Comparison of ENCODE assay signal across 8 cellular contexts in the genomic region with DNA sequence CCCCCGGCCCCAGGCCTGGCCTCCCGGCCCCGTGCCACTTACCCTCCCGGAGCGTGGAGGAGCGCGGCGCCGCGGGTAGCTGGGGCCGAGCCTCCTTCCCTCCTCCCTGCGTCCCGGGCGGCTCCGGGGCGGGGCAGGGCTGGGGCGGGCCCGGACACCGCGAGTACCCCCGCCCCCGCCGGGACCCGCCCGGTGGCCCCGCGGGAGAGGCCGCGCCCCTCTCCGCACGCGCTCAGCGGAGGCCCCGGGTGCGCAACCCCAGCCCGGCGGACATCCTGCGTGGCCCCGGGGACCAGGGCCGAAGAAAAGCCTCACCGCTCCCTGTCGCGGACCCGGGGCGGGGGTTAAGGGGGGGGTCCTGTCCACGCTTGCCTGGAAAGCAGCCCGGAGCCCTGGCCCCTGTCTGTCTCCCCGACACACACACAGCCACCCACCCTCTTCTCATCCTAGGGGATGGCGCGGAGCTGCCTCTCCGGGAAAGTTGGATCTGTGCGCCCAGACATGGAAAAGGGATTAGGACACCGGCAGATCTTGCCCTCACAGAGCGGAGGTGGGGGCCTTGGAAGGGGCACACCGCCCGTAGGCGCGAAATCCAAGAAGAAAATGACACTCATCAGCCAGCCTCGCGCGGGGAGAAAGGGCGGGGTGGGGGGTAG. TPM values are rescaled to one million over a fixed set of nuclear protein-coding genes. Genes with fewer than 3 reads are reported as not detected.
DNase-seq lines count a peak whose midpoint lies in the region; ATAC-seq and TF ChIP-seq lines count a peak whose summit lies in the region.

A gene with protein sequence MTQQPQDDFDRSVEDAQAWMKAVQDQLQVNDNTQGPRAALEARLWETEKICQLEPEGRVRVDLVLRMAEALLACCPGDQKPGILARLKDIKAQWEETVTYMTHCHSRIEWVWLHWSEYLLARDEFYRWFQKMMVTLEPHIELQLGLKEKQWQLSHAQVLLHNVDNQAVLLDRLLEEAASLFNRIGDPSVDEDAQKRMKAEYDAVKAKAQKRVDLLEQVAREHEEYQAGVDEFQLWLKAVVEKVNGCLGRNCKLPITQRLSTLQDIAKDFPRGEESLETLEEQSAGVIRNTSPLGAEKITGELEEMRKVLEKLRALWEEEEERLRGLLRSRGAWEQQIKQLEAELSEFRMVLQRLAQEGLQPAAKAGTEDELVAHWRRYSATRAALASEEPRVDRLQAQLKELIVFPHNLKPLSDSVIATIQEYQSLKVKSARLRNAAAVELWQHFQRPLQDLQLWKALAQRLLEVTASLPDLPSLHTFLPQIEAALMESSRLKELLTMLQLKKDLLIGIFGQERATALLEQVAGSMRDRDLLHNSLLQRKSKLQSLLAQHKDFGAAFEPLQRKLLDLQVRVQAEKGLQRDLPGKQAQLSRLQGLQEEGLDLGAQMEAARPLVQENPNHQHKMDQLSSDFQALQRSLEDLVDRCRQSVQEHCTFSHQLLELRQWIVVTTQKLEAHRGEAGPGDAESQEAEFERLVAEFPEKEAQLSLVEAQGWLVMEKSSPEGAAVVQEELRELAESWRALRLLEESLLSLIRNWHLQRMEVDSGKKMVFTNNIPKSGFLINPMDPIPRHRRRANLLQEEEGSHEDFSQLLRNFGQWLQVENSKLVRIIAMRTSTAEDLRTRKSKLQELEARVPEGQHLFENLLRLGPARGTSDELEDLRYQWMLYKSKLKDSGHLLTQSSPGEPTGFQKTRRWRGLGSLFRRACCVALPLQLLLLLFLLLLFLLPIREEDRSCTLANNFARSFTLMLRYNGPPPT (minus strand): TSS at position 97 of the 656 bp plus-strand sequence. CDS start 40,829 bp downstream, outside the sequence.

- H3K79me1 ChIP-seq in mesenchymal stem cell (replicated peaks; ENCODE audit: low read length, poor library complexity, severe bottlenecking) = peaks cover 2% of the 10 kb centered on the region

- H3K4me1 ChIP-seq in mesenchymal stem cell (ENCODE audit: control insufficient read depth, insufficient read depth, low read depth, low read length) = peaks cover 25% of the 10 kb centered on the region
- peaks cover 56% of the 10 kb centered on the region for H3K4me1 ChIP-seq in testis

- H3K9me3 ChIP-seq in mesenchymal stem cell (ENCODE audit: control insufficient read depth, low read length) (no peaks in the 10 kb centered on the region), testis (no peaks in the 10 kb centered on the region)

- H2BK120ac ChIP-seq in mesenchymal stem cell (ENCODE audit: low read depth, low read length) = peak within 1 kb of the TSS; percentile 71

- H3K27me3 ChIP-seq in mesenchymal stem cell (ENCODE audit: control insufficient read depth in 1 of 2, insufficient read depth in 1 of 2, low read length in 2 of 2) (no peaks in the 10 kb centered on the region), testis (no peaks in the 10 kb centered on the region)

- H4K91ac ChIP-seq in mesenchymal stem cell (ENCODE audit: low read length) = peak within 1 kb of the TSS; percentile 20

- TF ChIP-seq POLR2A in testis (IDR thresholded peaks at IDR 0.05) = no peak

- DNase-seq in effector CD4-positive, alpha-beta T cell = peak; percentile 50
- DNase-seq in mesenchymal stem cell = no peak
- peak; percentile 56 for DNase-seq in testis
- no peak for DNase-seq in DMS79 (lab: John Stamatoyannopoulos, UW)

- H3K36me3 ChIP-seq in mesenchymal stem cell (ENCODE audit: control insufficient read depth in 1 of 2, insufficient read depth in 2 of 2, low read depth in 1 of 2, low read length in 2 of 2) (no peaks in the 10 kb centered on the region), testis (ENCODE audit: low read depth, missing control alignments) (no peaks in the 10 kb centered on the region)

- peak within 1 kb of the TSS in 1 of 2 experiments; percentile 31 for H3K23ac ChIP-seq in mesenchymal stem cell (ENCODE audit: low read length in 2 of 2)

- no peak within 1 kb of the TSS for H2AFZ ChIP-seq in mesenchymal stem cell (ENCODE audit: low read depth, low read length)

- H3K9ac ChIP-seq in mesenchymal stem cell (ENCODE audit: low read length) = peak within 1 kb of the TSS; percentile 87

- 17% methylated on average over 21 of the region's 62 CpGs for WGBS in mesenchymal stem cell
- WGBS in testis, 2 donors = 0% methylated on average over 11 to 31 of the region's 62 CpGs

- H4K8ac ChIP-seq in mesenchymal stem cell (ENCODE audit: low read length) = peak within 1 kb of the TSS; percentile 79

- peak within 1 kb of the TSS in 1 of 2 experiments; percentile 82 for H3K14ac ChIP-seq in mesenchymal stem cell (ENCODE audit: low read length in 2 of 2)

- H3K27ac ChIP-seq in C4-2B = peak within 1 kb of the TSS; percentile 43
- peak within 1 kb of the TSS; percentile 33 for H3K27ac ChIP-seq in mesenchymal stem cell (ENCODE audit: low read length, poor library complexity, severe bottlenecking)
- H3K27ac ChIP-seq in testis = peak within 1 kb of the TSS; percentile 72 to 79

- H2AK5ac ChIP-seq in mesenchymal stem cell (ENCODE audit: low read length, severe bottlenecking) = no peak within 1 kb of the TSS

- H3K4ac ChIP-seq in mesenchymal stem cell (ENCODE audit: low read depth in 1 of 2, low read length in 2 of 2) = peak within 1 kb of the TSS; percentile 73 to 95

- intact Hi-C loops in testis (cut with DNase I; ENCODE audit: low total_unique reads) = no loop called here

- H2BK5ac ChIP-seq in mesenchymal stem cell (ENCODE audit: low read depth, low read length, poor library complexity, severe bottlenecking) = peak within 1 kb of the TSS; percentile 24

- peak within 1 kb of the TSS; percentile 59 to 93 for H2BK12ac ChIP-seq in mesenchymal stem cell (ENCODE audit: low read length in 2 of 2)

- no peak for TF ChIP-seq CTCF in C4-2B (conservative IDR thresholded peaks at IDR 0.05)
- no peak for TF ChIP-seq CTCF in WI38 (IDR thresholded peaks at IDR 0.05; ENCODE audit: low read depth, low read length)
- TF ChIP-seq CTCF in testis (IDR thresholded peaks at IDR 0.05) = no peak

- H3K4me3 ChIP-seq in WI38 (ENCODE audit: low read depth, low read length) (peak within 1 kb of the TSS; percentile 78), mesenchymal stem cell (ENCODE audit: insufficient read depth in 1 of 2, low read depth in 1 of 2, low read length in 2 of 2) (peak within 1 kb of the TSS; percentile 53 to 85), testis (peak within 1 kb of the TSS; percentile 57 to 77)

- H3K18ac ChIP-seq in mesenchymal stem cell (ENCODE audit: low read depth in 1 of 2, low read length in 2 of 2) = peak within 1 kb of the TSS; percentile 87 to 88

- peak; percentile 43 for ATAC-seq in GM19397 (IDR thresholded peaks at IDR 0.05; ENCODE audit: unreplicated experiment)
- peak; percentile 43 for ATAC-seq in HG03460 (IDR thresholded peaks at IDR 0.05; ENCODE audit: unreplicated experiment)

- H3K4me2 ChIP-seq in mesenchymal stem cell (ENCODE audit: low read length, poor library complexity, severe bottlenecking) = peak within 1 kb of the TSS; percentile 87

- H2BK15ac ChIP-seq in mesenchymal stem cell (ENCODE audit: low read depth, poor library complexity, severe bottlenecking) = peak within 1 kb of the TSS; percentile 82

RNA-seq across cellular contexts. Expression of the gene that starts here (rescaled TPM):
- polyA plus RNA-seq in mesenchymal stem cell (2013, experiment 1 of 2) = 4.1 TPM
- 3.9 TPM for polyA plus RNA-seq in mesenchymal stem cell (2013, experiment 2 of 2)
- 10 to 100 TPM; 37.6 to 38.9 TPM for total RNA-seq in testis
- 8.3 TPM for polyA plus RNA-seq in testis (ENCODE audit: insufficient read depth, low read depth, low replicate concordance)

Comparison
In these comparisons a context has a peak if more than half of its experiments do, and no peak if none do; other contexts are left out.
1. DNase-seq: peak in effector CD4-positive, alpha-beta T cell (single experiment) and testis (single experiment); none in mesenchymal stem cell (single experiment) and DMS79 (single experiment).
2. Peak in every context shown above with its lines, with median percentiles within 50 percentile points of each other: H3K27ac ChIP-seq and H3K4me3 ChIP-seq.